Comparison of ENCODE assay signal across 12 cellular contexts in the genomic region with DNA sequence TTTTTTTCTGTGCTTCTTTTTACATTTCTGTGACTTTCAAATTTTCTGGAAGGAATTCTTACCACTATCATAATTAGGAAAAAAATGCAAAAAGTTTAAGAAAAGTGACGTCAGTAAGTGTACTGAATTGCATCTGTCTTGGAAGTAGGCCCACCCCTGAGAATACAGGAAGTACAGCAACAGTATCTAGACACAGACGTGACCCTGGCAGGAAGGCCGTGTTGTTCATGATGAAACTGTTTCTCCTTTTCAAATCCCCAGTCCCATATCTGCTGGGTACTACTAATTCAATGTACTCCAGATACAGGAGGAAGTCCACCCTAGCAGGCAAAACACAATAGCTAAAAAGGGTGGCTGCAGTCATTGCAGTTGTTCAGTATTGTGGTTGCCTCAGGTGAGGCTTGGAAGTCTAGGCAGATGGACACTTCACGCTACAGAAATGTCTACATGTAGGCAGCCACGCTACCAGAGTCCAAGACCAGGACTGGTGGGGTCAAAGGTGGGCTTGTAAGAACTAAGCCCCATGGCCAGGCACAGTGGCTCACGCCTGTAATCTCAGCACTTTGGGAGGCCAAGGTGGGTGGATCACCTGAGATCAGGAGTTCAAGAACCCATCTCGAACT. TPM values are rescaled to one million over a fixed set of nuclear protein-coding genes. Genes with fewer than 3 reads are reported as not detected.
DNase-seq lines count a peak whose midpoint lies in the region; ATAC-seq, FAIRE-seq and TF ChIP-seq lines count a peak whose summit lies in the region.
"Had no signal": no experiment of that assay in that cellular context is flagged by ENCODE, and none has a peak within 500 bp of the region (broad histone marks: within the 10 kb centered on the region; RNA-seq: fewer than 3 reads in every experiment).

No MANE protein-coding gene starts in this region.

- H3K9me3 ChIP-seq in right atrium auricular region, result no peaks in the 10 kb centered on the region

- no peak for FAIRE-seq in GM19239 (lab: Jason Lieb, UNC)
- FAIRE-seq: G401.6 had no signal

- POLR2A ChIA-PET in activated CD8-positive, alpha-beta T cell treated with anti-CD3 and anti-CD28 coated beads, Interleukin-2, amount 10 ng/mL, durations not matched to agents 7 days and 5 days (lab: Charles Lee), result no interaction called here

- peak overlapping the region in 2 of 3 donors; percentile 9 to 32 for H3K27ac Mint-ChIP-seq in IgD-negative memory B cell
- peak overlapping the region; percentile 82 for H3K27ac Mint-ChIP-seq in activated CD8-positive, alpha-beta T cell treated with anti-CD3 and anti-CD28 coated beads, Interleukin-2, amount 10 ng/mL, durations not matched to agents 7 days and 5 days
- peak overlapping the region; percentile 10 for H3K27ac Mint-ChIP-seq in stimulated activated effector memory CD8-positive, alpha-beta T cell treated with anti-CD3 and anti-CD28 coated beads, Interleukin-12 subunit alpha, Interleukin-12 subunit beta, amount 100 ng/mL, for 72 hours
- H3K27ac Mint-ChIP-seq: endodermal cell had no signal

- H3K4me1 ChIP-seq in right atrium auricular region, result peaks cover 0 to 8% of the 10 kb centered on the region in 2 donors

- H3K36me3 ChIP-seq in right atrium auricular region, result no peaks in the 10 kb centered on the region

- no peak for TF ChIP-seq CTCF in right atrium auricular region (IDR thresholded peaks at IDR 0.05)

- no peaks in the 10 kb centered on the region for H3K9me3 Mint-ChIP-seq in IgD-negative memory B cell
- H3K9me3 Mint-ChIP-seq in activated CD8-positive, alpha-beta T cell treated with anti-CD3 and anti-CD28 coated beads, Interleukin-2, amount 10 ng/mL, durations not matched to agents 7 days and 5 days (ENCODE audit: insufficient read depth), result peaks cover 3% of the 10 kb centered on the region
- no peaks in the 10 kb centered on the region for H3K9me3 Mint-ChIP-seq in stimulated activated effector memory CD8-positive, alpha-beta T cell treated with anti-CD3 and anti-CD28 coated beads, Interleukin-12 subunit alpha, Interleukin-12 subunit beta, amount 100 ng/mL, for 72 hours

- no peaks in the 10 kb centered on the region for H3K27me3 ChIP-seq in right atrium auricular region

- no peak overlapping the region for H3K4me3 Mint-ChIP-seq in IgD-negative memory B cell
- H3K4me3 Mint-ChIP-seq in activated CD8-positive, alpha-beta T cell treated with anti-CD3 and anti-CD28 coated beads, Interleukin-2, amount 10 ng/mL, durations not matched to agents 7 days and 5 days, result no peak overlapping the region
- H3K4me3 Mint-ChIP-seq in stimulated activated effector memory CD8-positive, alpha-beta T cell treated with anti-CD3 and anti-CD28 coated beads, Interleukin-12 subunit alpha, Interleukin-12 subunit beta, amount 100 ng/mL, for 72 hours, result no peak overlapping the region
- H3K4me3 Mint-ChIP-seq: endodermal cell had no signal

- no peak overlapping the region for H3K4me3 ChIP-seq in right atrium auricular region

- H3K4me1 Mint-ChIP-seq in IgD-negative memory B cell, result peaks cover 4 to 23% (median 22%) of the 10 kb centered on the region in 3 donors
- peaks cover 28% of the 10 kb centered on the region for H3K4me1 Mint-ChIP-seq in activated CD8-positive, alpha-beta T cell treated with anti-CD3 and anti-CD28 coated beads, Interleukin-2, amount 10 ng/mL, durations not matched to agents 7 days and 5 days (ENCODE audit: low read depth)
- peaks cover 20% of the 10 kb centered on the region for H3K4me1 Mint-ChIP-seq in stimulated activated effector memory CD8-positive, alpha-beta T cell treated with anti-CD3 and anti-CD28 coated beads, Interleukin-12 subunit alpha, Interleukin-12 subunit beta, amount 100 ng/mL, for 72 hours
- H3K4me1 Mint-ChIP-seq: endodermal cell had no signal

- CTCF ChIA-PET in activated CD8-positive, alpha-beta T cell treated with anti-CD3 and anti-CD28 coated beads, Interleukin-2, amount 10 ng/mL, durations not matched to agents 7 days and 5 days (lab: Charles Lee), result interaction anchor here (0.9 kb wide), 1 partner anchor 14 kb away, joined by 4 read pairs; no protein-coding TSS in a partner anchor

- peaks cover 2% of the 10 kb centered on the region for H3K36me3 Mint-ChIP-seq in IgD-negative memory B cell
- H3K36me3 Mint-ChIP-seq in activated CD8-positive, alpha-beta T cell treated with anti-CD3 and anti-CD28 coated beads, Interleukin-2, amount 10 ng/mL, durations not matched to agents 7 days and 5 days (ENCODE audit: low read depth), result peaks cover 10% of the 10 kb centered on the region
- H3K36me3 Mint-ChIP-seq in stimulated activated effector memory CD8-positive, alpha-beta T cell treated with anti-CD3 and anti-CD28 coated beads, Interleukin-12 subunit alpha, Interleukin-12 subunit beta, amount 100 ng/mL, for 72 hours, result no peaks in the 10 kb centered on the region

- peak; percentile 48 for ATAC-seq in activated CD8-positive, alpha-beta T cell treated with anti-CD3 and anti-CD28 coated beads, Interleukin-2, amount 10 ng/mL, durations not matched to agents 7 days and 5 days
- ATAC-seq in stimulated activated effector memory CD8-positive, alpha-beta T cell treated with anti-CD3 and anti-CD28 coated beads, Interleukin-12 subunit alpha, Interleukin-12 subunit beta, amount 100 ng/mL, for 72 hours, result peak; percentile 60

- H3K27ac ChIP-seq in right atrium auricular region, result peak overlapping the region; percentile 43 to 70

- DNase-seq in activated CD8-positive, alpha-beta T cell treated with anti-CD3 and anti-CD28 coated beads, Interleukin-2, amount 10 ng/mL, durations not matched to agents 7 days and 5 days, result no peak
- peak; percentile 67 for DNase-seq in right atrium auricular region (ENCODE audit: low spot score)
- DNase-seq in stimulated activated effector memory CD8-positive, alpha-beta T cell treated with anti-CD3 and anti-CD28 coated beads, Interleukin-12 subunit alpha, Interleukin-12 subunit beta, amount 100 ng/mL, for 72 hours (ENCODE audit: low spot score in 2 of 2), result no peak
- DNase-seq in NCI-H1436 treated with DMSO at 0.1 percent for 48 hours (lab: John Stamatoyannopoulos, UW), result no peak
- DNase-seq in NCI-H1105 (lab: John Stamatoyannopoulos, UW), result no peak
- DNase-seq in GM19239 (ENCODE audit: insufficient read length, low spot score), result no peak
- DNase-seq in NCI-H128 (lab: John Stamatoyannopoulos, UW; ENCODE audit: unreplicated experiment), result no peak
- DNase-seq: activated CD4-positive, alpha-beta T cell treated with anti-CD3 and anti-CD28 coated beads for 48 hours; endodermal cell; NCI-H526 treated with DMSO at 0.1 percent for 48 hours had no signal

- no peaks in the 10 kb centered on the region for H3K27me3 Mint-ChIP-seq in IgD-negative memory B cell
- H3K27me3 Mint-ChIP-seq in activated CD8-positive, alpha-beta T cell treated with anti-CD3 and anti-CD28 coated beads, Interleukin-2, amount 10 ng/mL, durations not matched to agents 7 days and 5 days (ENCODE audit: low read depth), result no peaks in the 10 kb centered on the region

RNA-seq across cellular contexts. Expression of a gene that starts 49.6 kb away (rescaled TPM):
- polyA plus RNA-seq in IgD-negative memory B cell, result 76.6 TPM
- 10 to 100 TPM; 65.3 to 65.5 TPM for total RNA-seq in activated CD8-positive, alpha-beta T cell treated with anti-CD3 and anti-CD28 coated beads, Interleukin-2, amount 10 ng/mL, durations not matched to agents 7 days and 5 days
- total RNA-seq in right atrium auricular region, result 10 to 100 TPM; 35.7 to 39.5 TPM

Comparison
In these comparisons a context has a peak if more than half of its experiments do, and no peak if none do; other contexts are left out.
1. H3K27ac Mint-ChIP-seq: peak in every context shown above with its lines; median percentile 82 in activated CD8-positive, alpha-beta T cell treated with anti-CD3 and anti-CD28 coated beads, Interleukin-2, amount 10 ng/mL, durations not matched to agents 7 days and 5 days; 20 in IgD-negative memory B cell; 10 in stimulated activated effector memory CD8-positive, alpha-beta T cell treated with anti-CD3 and anti-CD28 coated beads, Interleukin-12 subunit alpha, Interleukin-12 subunit beta, amount 100 ng/mL, for 72 hours.